In genomic region chr11:78841451-78842060, GRCh38 we compare ENCODE assay signal across 1 cellular context.
TF ChIP-seq lines count a peak whose summit lies in the region.

No MANE protein-coding gene starts in this region.

TF ChIP-seq in HCT116, 20 proteins besides CTCF, POLR2A, EP300 and RAD21 (continued from another document):
- no peak for TF ChIP-seq EZH2phosphoT487 (IDR thresholded peaks at IDR 0.05; ENCODE audit: borderline replicate concordance)
- no peak for TF ChIP-seq ELF1 (IDR thresholded peaks at IDR 0.05; ENCODE audit: borderline replicate concordance, low read depth)
TF ChIP-seq in HCT116: peak in this region for 0.
